Comparison of ENCODE assay signal across 18 cellular contexts in genomic region chr2:50953021-50953420, GRCh38.
DNase-seq lines count a peak whose midpoint lies in the region; ATAC-seq and TF ChIP-seq lines count a peak whose summit lies in the region.
"Had no signal": no experiment of that assay in that cellular context is flagged by ENCODE, and none has a peak within 500 bp of the region (broad histone marks: within the 10 kb centered on the region; RNA-seq: fewer than 3 reads in every experiment).

No MANE protein-coding gene starts in this region.

- TF ChIP-seq POLR2A in HCT116 (IDR thresholded peaks at IDR 0.05; ENCODE audit: borderline replicate concordance, extremely low read depth, insufficient read depth, insufficient read length): no peak

- no peak overlapping the region for H3K27ac ChIP-seq in HCT116 (ENCODE audit: low read depth, low read length)
- H3K27ac ChIP-seq: body of pancreas had no signal

- H3K9me3 ChIP-seq in HCT116 (ENCODE audit: control insufficient read depth in 1 of 2, insufficient read depth in 1 of 2, low read depth in 1 of 2, low read length in 2 of 2): no peaks in the 10 kb centered on the region
- H3K9me3 ChIP-seq: body of pancreas had no signal

- no peaks in the 10 kb centered on the region for H3K36me3 ChIP-seq in HCT116 (ENCODE audit: control insufficient read depth in 1 of 2, insufficient read depth in 2 of 2, low read length in 2 of 2)

- no peak overlapping the region for H3K27ac Mint-ChIP-seq in activated CD4-positive, alpha-beta memory T cell treated with anti-CD3 and anti-CD28 coated beads for 36 hours
- H3K27ac Mint-ChIP-seq: activated CD4-positive, alpha-beta T cell treated with anti-CD3 and anti-CD28 coated beads for 36 hours; CD8-positive, alpha-beta memory T cell had no signal

- RAD21 ChIA-PET in HCT116 (lab: Charles Lee; ENCODE audit: low non-redundant PET in 1 of 2, low total read pairs in 2 of 2, uncharacterized antibody in 2 of 2, unreplicated experiment in 2 of 2): no interaction called here

- ATAC-seq in HCT116: peak; percentile 27
- ATAC-seq: activated CD4-positive, alpha-beta T cell treated with anti-CD3 and anti-CD28 coated beads for 36 hours; body of pancreas had no signal

- H3K27me3 ChIP-seq in HCT116 (ENCODE audit: insufficient read depth, low read length): no peaks in the 10 kb centered on the region
- H3K27me3 ChIP-seq: body of pancreas had no signal

- no peak for TF ChIP-seq RAD21 in HCT116 (IDR thresholded peaks at IDR 0.05; ENCODE audit: low read depth)

- TF ChIP-seq CTCF in HCT116 (IDR thresholded peaks at IDR 0.05 in 2 of 3, conservative IDR thresholded peaks at IDR 0.05 in 1 of 3; ENCODE audit: borderline replicate concordance in 1 of 3, insufficient read depth in 1 of 3, low read depth in 2 of 3, low read length in 2 of 3): no peak

- DNase-seq in HCT116 (ENCODE audit: low read depth, low spot score) (peak; percentile 38), NCI-H774 (lab: John Stamatoyannopoulos, UW) (peak; percentile 4), dermis microvascular lymphatic vessel endothelial cell (ENCODE audit: low read depth in 2 of 2) (peak; percentile 32 to 98), kidney tubule cell (ENCODE audit: low spot score) (peak; percentile 74), NCI-H526 (lab: John Stamatoyannopoulos, UW) (no peak), superior temporal gyrus (ENCODE audit: extremely low spot score) (no peak)
- DNase-seq in activated CD4-positive, alpha-beta memory T cell treated with anti-CD3 and anti-CD28 coated beads for 36 hours: no peak
- DNase-seq: activated CD4-positive, alpha-beta T cell treated with anti-CD3 and anti-CD28 coated beads for 36 hours; activated T-cell treated with anti-CD3 and anti-CD28 coated beads, Interleukin-2, amount 50 U/mL, for 48 hours; body of pancreas; CD8-positive, alpha-beta memory T cell; effector memory CD4-positive, alpha-beta T cell; GOT3; Kasumi-1; NCI-H2081 treated with DMSO at 0.1 percent for 48 hours; OCI-M1; T-helper 1 cell had no signal

- H3K9me2 ChIP-seq in HCT116 (ENCODE audit: insufficient read depth): no peaks in the 10 kb centered on the region

- CTCF ChIA-PET in HCT116 (lab: Charles Lee): no interaction called here
- CTCF ChIA-PET in activated CD4-positive, alpha-beta memory T cell treated with anti-CD3 and anti-CD28 coated beads for 36 hours (lab: Charles Lee): no interaction called here

- no peaks in the 10 kb centered on the region for H3K27me3 Mint-ChIP-seq in activated CD4-positive, alpha-beta memory T cell treated with anti-CD3 and anti-CD28 coated beads for 36 hours
- H3K27me3 Mint-ChIP-seq: activated CD4-positive, alpha-beta T cell treated with anti-CD3 and anti-CD28 coated beads for 36 hours; CD8-positive, alpha-beta memory T cell had no signal

- no peak overlapping the region for H3K4me3 ChIP-seq in HCT116 (replicated peaks in 1 of 2; ENCODE audit: low read depth in 1 of 2, low read length in 2 of 2)
- H3K4me3 ChIP-seq: body of pancreas had no signal

- peaks cover 3% of the 10 kb centered on the region for H3K9me3 Mint-ChIP-seq in activated CD4-positive, alpha-beta memory T cell treated with anti-CD3 and anti-CD28 coated beads for 36 hours
- H3K9me3 Mint-ChIP-seq: neural crest cell had no signal

- H3K36me3 Mint-ChIP-seq in activated CD4-positive, alpha-beta memory T cell treated with anti-CD3 and anti-CD28 coated beads for 36 hours: no peaks in the 10 kb centered on the region
- H3K36me3 Mint-ChIP-seq: CD8-positive, alpha-beta memory T cell had no signal

- no TSS peak for BruUV-seq in HCT116 (replicated peaks; lab: Mats Ljungman, UMichigan)

- peak overlapping the region; percentile 14; the same call in 1 of the 2 replicates for H3K4me2 ChIP-seq in HCT116 (ENCODE audit: low read length)

- intact Hi-C loops in HCT116 (cut with micrococcal nuclease): no loop called here
- intact Hi-C loops in activated CD4-positive, alpha-beta memory T cell treated with anti-CD3 and anti-CD28 coated beads for 36 hours (cut with micrococcal nuclease): no loop called here

- H3K9ac ChIP-seq in HCT116 (ENCODE audit: low read length): no peak overlapping the region

- no peaks in the 10 kb centered on the region for H3K79me2 ChIP-seq in HCT116 (ENCODE audit: insufficient read depth, low read length)

- no peaks in the 10 kb centered on the region for H3K4me1 Mint-ChIP-seq in activated CD4-positive, alpha-beta memory T cell treated with anti-CD3 and anti-CD28 coated beads for 36 hours (ENCODE audit: low read depth)
- H3K4me1 Mint-ChIP-seq: activated CD4-positive, alpha-beta T cell treated with anti-CD3 and anti-CD28 coated beads for 36 hours; CD8-positive, alpha-beta memory T cell had no signal

- peaks cover 4 to 18% of the 10 kb centered on the region in 2 experiments; a peak in 2 of 4 replicates for H3K4me1 ChIP-seq in HCT116 (ENCODE audit: control insufficient read depth in 1 of 2, insufficient read depth in 2 of 2, low read length in 2 of 2)
- H3K4me1 ChIP-seq: body of pancreas had no signal

- H2AFZ ChIP-seq in HCT116 (ENCODE audit: low read depth, low read length, poor library complexity, severe bottlenecking): no peak overlapping the region

- POLR2A ChIA-PET in HCT116 (lab: Charles Lee): no interaction called here
- POLR2A ChIA-PET in activated CD4-positive, alpha-beta memory T cell treated with anti-CD3 and anti-CD28 coated beads for 36 hours (lab: Charles Lee): no interaction called here

- H4K20me1 ChIP-seq in HCT116 (ENCODE audit: insufficient read depth): no peaks in the 10 kb centered on the region

- H3K4me3 Mint-ChIP-seq in activated CD4-positive, alpha-beta memory T cell treated with anti-CD3 and anti-CD28 coated beads for 36 hours: no peak overlapping the region
- H3K4me3 Mint-ChIP-seq: activated CD4-positive, alpha-beta T cell treated with anti-CD3 and anti-CD28 coated beads for 36 hours; CD8-positive, alpha-beta memory T cell; neural crest cell had no signal

TF ChIP-seq in HCT116, 20 proteins besides CTCF, POLR2A, EP300 and RAD21 (continues in another document):
- TF ChIP-seq ZBTB33 (IDR thresholded peaks at IDR 0.05; ENCODE audit: extremely low read depth, insufficient replicate concordance, low read length) (no peak), SRF (IDR thresholded peaks at IDR 0.05; ENCODE audit: low read depth) (0 out of 2 replicates have a peak, but pooled peaks have one; percentile 24), JUND (IDR thresholded peaks at IDR 0.05) (peak; percentile 42; the same call in 1 of the 2 replicates), FOSL1 (IDR thresholded peaks at IDR 0.05; ENCODE audit: low read depth) (peak; percentile 44; the same call in 1 of the 2 replicates), ZFX (IDR thresholded peaks at IDR 0.05) (no peak), ATF3 (IDR thresholded peaks at IDR 0.05) (no peak), EZH2phosphoT487 (IDR thresholded peaks at IDR 0.05; ENCODE audit: borderline replicate concordance) (no peak), YY1 (IDR thresholded peaks at IDR 0.05; ENCODE audit: extremely low read depth, insufficient replicate concordance, low read depth, low read length) (no peak), CBX3 (IDR thresholded peaks at IDR 0.05; ENCODE audit: low read depth) (no peak), ZNF274 (IDR thresholded peaks at IDR 0.05; ENCODE audit: low read depth, low read length) (no peak), TCF7L2 (IDR thresholded peaks at IDR 0.05; ENCODE audit: borderline replicate concordance, extremely low read depth, insufficient read depth, insufficient read length) (no peak), ELF1 (IDR thresholded peaks at IDR 0.05; ENCODE audit: borderline replicate concordance, low read depth) (no peak), EZH2 (IDR thresholded peaks at IDR 0.05) (no peak), SIN3A (IDR thresholded peaks at IDR 0.05; ENCODE audit: low read depth) (no peak), SP1 (IDR thresholded peaks at IDR 0.05; ENCODE audit: low read depth) (peak; percentile 44; the same call in 1 of the 2 replicates)

Comparison
In these comparisons a context has a peak if more than half of its experiments do, and no peak if none do; other contexts are left out.
1. DNase-seq: peak in HCT116 (single experiment), NCI-H774 (single experiment), dermis microvascular lymphatic vessel endothelial cell (2 of 2) and kidney tubule cell (single experiment); none in NCI-H526 (0 of 2), activated CD4-positive, alpha-beta memory T cell treated with anti-CD3 and anti-CD28 coated beads for 36 hours (single experiment) and superior temporal gyrus (single experiment).